Comparison of ENCODE assay signal across 9 cellular contexts in the genomic region with DNA sequence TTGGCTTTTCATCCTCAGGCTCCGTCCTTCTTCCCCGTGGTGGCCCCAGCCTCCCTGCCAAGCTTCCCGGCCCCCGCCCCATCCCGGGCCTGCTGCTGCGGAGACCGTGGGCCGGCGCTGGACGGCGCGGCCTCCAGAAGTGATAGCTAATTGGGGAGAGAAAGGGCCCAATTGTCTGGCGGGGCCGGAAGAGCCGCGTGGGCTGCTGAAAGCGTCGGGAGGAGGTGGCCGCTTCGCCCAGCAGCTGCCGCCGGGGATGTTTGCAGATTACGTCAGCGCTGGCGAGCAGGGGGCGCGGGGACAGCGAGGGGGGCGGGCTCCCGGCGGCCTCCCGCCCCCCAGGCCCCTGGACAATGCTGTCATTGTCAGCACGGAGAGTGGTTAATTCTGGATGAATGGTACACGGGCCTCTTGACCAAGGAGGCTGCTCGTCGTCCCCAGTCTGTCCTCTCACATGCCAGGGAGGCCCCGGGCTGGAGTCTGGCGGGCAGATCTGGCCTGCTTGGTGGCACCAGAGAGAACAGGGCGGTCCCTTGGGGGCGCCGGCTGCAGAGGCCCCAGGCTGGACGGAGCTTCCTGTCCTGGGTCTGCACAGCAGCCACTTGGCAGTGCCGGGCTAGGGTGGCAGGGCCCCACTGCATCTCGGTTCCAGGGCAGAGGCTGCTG. TPM values are rescaled to one million over a fixed set of nuclear protein-coding genes. Genes with fewer than 3 reads are reported as not detected.
DNase-seq lines count a peak whose midpoint lies in the region; ATAC-seq, FAIRE-seq and TF ChIP-seq lines count a peak whose summit lies in the region.
"Had no signal": no experiment of that assay in that cellular context is flagged by ENCODE, and none has a peak within 500 bp of the region (broad histone marks: within the 10 kb centered on the region; RNA-seq: fewer than 3 reads in every experiment).

No MANE protein-coding gene starts in this region.

- TF ChIP-seq CTCF in GM12878 (IDR thresholded peaks at IDR 0.05 in 2 of 3, conservative IDR thresholded peaks at IDR 0.05 in 1 of 3; ENCODE audit: control insufficient read depth in 2 of 3, extremely low read depth in 1 of 3, insufficient read depth in 1 of 3, low read depth in 3 of 3, low read length in 3 of 3) (no peak), tibial artery (IDR thresholded peaks at IDR 0.05) (no peak)

- no TSS peak for BruUV-seq in GM12878 (replicated peaks; lab: Mats Ljungman, UMichigan)

- H3K36me3 ChIP-seq in GM12878 (ENCODE audit: control insufficient read depth in 2 of 2, insufficient read depth in 2 of 2, low read length in 1 of 2) (no peaks in the 10 kb centered on the region), tibial artery (no peaks in the 10 kb centered on the region)

- H4K20me1 ChIP-seq in GM12878 (ENCODE audit: control insufficient read depth, insufficient read depth), result no peaks in the 10 kb centered on the region

- H2AFZ ChIP-seq in GM12878 (ENCODE audit: control insufficient read depth, low read depth, low read length), result no peak overlapping the region; the same call in 1 of the 2 replicates

- RAD21 ChIA-PET in GM12878 (lab: Charles Lee; ENCODE audit: unreplicated experiment), result interaction anchor here (0.7 to 2.9 kb wide), 6 partner anchors 9 to 485 kb away, joined by 3 to 27 read pairs (median 6); no protein-coding TSS in a partner anchor

- DNase-seq in NCI-H524 (lab: John Stamatoyannopoulos, UW) (peak; percentile 6 to 51), NCI-H524 treated with DMSO at 0.1 percent for 48 hours (lab: John Stamatoyannopoulos, UW) (no peak), GM12878 (ENCODE audit: low read depth, low spot score) (no peak), left lobe of liver (ENCODE audit: low spot score) (no peak), tibial artery (peak in 1 of 2 donors; percentile 73), HCEC 1CT (no peak)

- peak overlapping the region; percentile 76 for H3K27ac ChIP-seq in GM12878 (ENCODE audit: control insufficient read depth, insufficient read depth)
- peak overlapping the region; percentile 29 to 46 for H3K27ac ChIP-seq in tibial artery
- H3K27ac ChIP-seq: epithelial cell of prostate had no signal

- peak overlapping the region; percentile 57; the same call in 1 of the 2 replicates for H3K4me3 ChIP-seq in GM12878
- H3K4me3 ChIP-seq in tibial artery, result peak overlapping the region; percentile 27 to 38

- no peak for TF ChIP-seq RAD21 in GM12878 (IDR thresholded peaks at IDR 0.05; ENCODE audit: insufficient read depth, low read depth, low read length)

- WGBS in GM12878 (ENCODE audit: insufficient coverage, insufficient replicate concordance, low lambda C conversion rate, missing lambda C conversion rate), result 2% methylated on average over 27 of the region's 44 CpGs

- FAIRE-seq in GM12878 (lab: Jason Lieb, UNC), result no peak

- CTCF ChIA-PET in GM12878 (lab: Yijun Ruan, JAX), result interaction anchor here (0.6 to 2.7 kb wide), 4 partner anchors 9 to 530 kb away, joined by 4 to 11 read pairs (median 6); no protein-coding TSS in a partner anchor

- H3K9me3 ChIP-seq in GM12878 (replicated peaks; ENCODE audit: control insufficient read depth, insufficient read depth, low read length), result no peaks in the 10 kb centered on the region; the same call in 2 of the 3 replicates
- no peaks in the 10 kb centered on the region for H3K9me3 ChIP-seq in tibial artery

- H3K27me3 ChIP-seq in GM12878 (replicated peaks in 1 of 2; ENCODE audit: control insufficient read depth in 2 of 2, insufficient read depth in 2 of 2, low read length in 1 of 2) (no peaks in the 10 kb centered on the region), tibial artery (no peaks in the 10 kb centered on the region)

- in situ Hi-C loops in GM12878 (cut with MboI), result no loop called here

- H3K4me2 ChIP-seq in GM12878 (ENCODE audit: control insufficient read depth, insufficient read depth), result peak overlapping the region; percentile 73

- intact Hi-C loops in GM12878 (cut with micrococcal nuclease; ENCODE audit: unreplicated experiment), result no loop called here
- intact Hi-C loops in tibial artery (cut with DNase I; ENCODE audit: low total_unique reads), result no loop called here

- H3K79me2 ChIP-seq in GM12878 (ENCODE audit: control insufficient read depth, insufficient read depth, low read length), result peaks cover 5% of the 10 kb centered on the region

- peak overlapping the region; percentile 55; the same call in 1 of the 2 replicates for H3K9ac ChIP-seq in GM12878 (ENCODE audit: control insufficient read depth, insufficient read depth, low read length)

- peak; percentile 66 for ATAC-seq in GM12878
- ATAC-seq in left lobe of liver, result peak; percentile 30
- no peak for ATAC-seq in GM19452 (IDR thresholded peaks at IDR 0.05; ENCODE audit: unreplicated experiment)
- ATAC-seq in GM18498 (IDR thresholded peaks at IDR 0.05; ENCODE audit: unreplicated experiment), result no peak

- SMC1A ChIA-PET in GM12878 (lab: Charles Lee; ENCODE audit: uncharacterized antibody, unreplicated experiment), result interaction anchor here (0.7 to 5.5 kb wide), 5 partner anchors 9 to 204 kb away, joined by 3 to 35 read pairs (median 8); no protein-coding TSS in a partner anchor

- H3K4me1 ChIP-seq in GM12878 (ENCODE audit: control insufficient read depth, insufficient read depth, low read length) (peaks cover 32% of the 10 kb centered on the region), tibial artery (peaks cover 4 to 23% (median 15%) of the 10 kb centered on the region in 4 donors)

- no peak for TF ChIP-seq POLR2A in GM12878 (IDR thresholded peaks at IDR 0.05; ENCODE audit: low read depth, low read length)

- TF ChIP-seq EP300 in GM12878 (IDR thresholded peaks at IDR 0.05; ENCODE audit: borderline replicate concordance in 1 of 2, control insufficient read depth in 1 of 2, low read depth in 2 of 2, low read length in 2 of 2), result no peak

- POLR2A ChIA-PET in GM12878 (lab: Charles Lee), result interaction anchor here (0.8 to 3.3 kb wide), 7 partner anchors 9 to 140 kb away, joined by 3 to 32 read pairs (median 5); no protein-coding TSS in a partner anchor

TF ChIP-seq in GM12878, 131 proteins besides CTCF, POLR2A, EP300 and RAD21 (continues in another document):
- TF ChIP-seq LARP7 (IDR thresholded peaks at IDR 0.05) (no peak), IKZF2 (IDR thresholded peaks at IDR 0.05) (peak in 1 of 2 experiments; percentile 31; a peak in 1 of 4 replicates), IRF4 (IDR thresholded peaks at IDR 0.05; ENCODE audit: low read depth, low read length) (no peak), MEF2B (IDR thresholded peaks at IDR 0.05; ENCODE audit: partially characterized antibody, poor library complexity, severe bottlenecking) (peak; percentile 45), SUPT20H (IDR thresholded peaks at IDR 0.05; ENCODE audit: borderline replicate concordance, control insufficient read depth, low read depth, low read length) (no peak), TCF3 (IDR thresholded peaks at IDR 0.05; ENCODE audit: borderline replicate concordance, insufficient read depth, low read depth, low read length) (0 out of 2 replicates have a peak, but pooled peaks have one; percentile 61), KAT2A (conservative IDR thresholded peaks at IDR 0.05; ENCODE audit: control insufficient read depth, low read depth, low read length) (no peak), HCFC1 (IDR thresholded peaks at IDR 0.05; ENCODE audit: low read length) (no peak), CREB1 (IDR thresholded peaks at IDR 0.05; ENCODE audit: low read depth) (peak; percentile 54; the same call in 1 of the 2 replicates), BCL11A (IDR thresholded peaks at IDR 0.05; ENCODE audit: low read depth, low read length) (no peak), ZSCAN29 (IDR thresholded peaks at IDR 0.05) (no peak), CBFB (IDR thresholded peaks at IDR 0.05; ENCODE audit: low read depth) (no peak)
- TF ChIP-seq, protein P1, sequence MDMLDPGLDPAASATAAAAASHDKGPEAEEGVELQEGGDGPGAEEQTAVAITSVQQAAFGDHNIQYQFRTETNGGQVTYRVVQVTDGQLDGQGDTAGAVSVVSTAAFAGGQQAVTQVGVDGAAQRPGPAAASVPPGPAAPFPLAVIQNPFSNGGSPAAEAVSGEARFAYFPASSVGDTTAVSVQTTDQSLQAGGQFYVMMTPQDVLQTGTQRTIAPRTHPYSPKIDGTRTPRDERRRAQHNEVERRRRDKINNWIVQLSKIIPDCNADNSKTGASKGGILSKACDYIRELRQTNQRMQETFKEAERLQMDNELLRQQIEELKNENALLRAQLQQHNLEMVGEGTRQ (IDR thresholded peaks at IDR 0.05; ENCODE audit: borderline replicate concordance, low read depth, low read length), result no peak
- TF ChIP-seq, protein P2, sequence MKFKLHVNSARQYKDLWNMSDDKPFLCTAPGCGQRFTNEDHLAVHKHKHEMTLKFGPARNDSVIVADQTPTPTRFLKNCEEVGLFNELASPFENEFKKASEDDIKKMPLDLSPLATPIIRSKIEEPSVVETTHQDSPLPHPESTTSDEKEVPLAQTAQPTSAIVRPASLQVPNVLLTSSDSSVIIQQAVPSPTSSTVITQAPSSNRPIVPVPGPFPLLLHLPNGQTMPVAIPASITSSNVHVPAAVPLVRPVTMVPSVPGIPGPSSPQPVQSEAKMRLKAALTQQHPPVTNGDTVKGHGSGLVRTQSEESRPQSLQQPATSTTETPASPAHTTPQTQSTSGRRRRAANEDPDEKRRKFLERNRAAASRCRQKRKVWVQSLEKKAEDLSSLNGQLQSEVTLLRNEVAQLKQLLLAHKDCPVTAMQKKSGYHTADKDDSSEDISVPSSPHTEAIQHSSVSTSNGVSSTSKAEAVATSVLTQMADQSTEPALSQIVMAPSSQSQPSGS (IDR thresholded peaks at IDR 0.05; ENCODE audit: low read length), result peak; percentile 66; the same call in 1 of the 2 replicates

RNA-seq across cellular contexts. Expression of a gene that starts 1.6 kb away (rescaled TPM):
- 43.8 and 47.7 TPM in 2 replicates for total RNA-seq in GM12878 (2013; cell fraction: nucleolus; rRNA removed)
- 3.8 and 5.3 TPM in 2 replicates for total RNA-seq in GM12878 (2014; rRNA removed)
- 1.8 and 2.1 TPM in 2 replicates for total RNA-seq in GM12878 (2014; rRNA removed; fragmentation: Illumina TruSeq; extraction: Trizol)
- 2.8 and 3.5 TPM in 2 replicates for total RNA-seq in GM12878 (2021)
- polyA plus RNA-seq in GM12878 (2011; ENCODE audit: low read depth), result 2.6 TPM
- 3.1 and 5.0 TPM in 2 replicates for polyA plus RNA-seq in GM12878 (2011; rRNA removed)
- polyA plus RNA-seq in GM12878 (2011; cell fraction: cytosol; rRNA removed), result 6.9 and 8.4 TPM in 2 replicates
- 11.2 and 17.9 TPM in 2 replicates for polyA plus RNA-seq in GM12878 (2011; cell fraction: nucleus; rRNA removed)
- polyA plus RNA-seq in GM12878 (2012), result 4.0 and 5.9 TPM in 2 replicates
- polyA plus RNA-seq in GM12878 (2014; fragmentation: Illumina TruSeq; extraction: Trizol), result 0.95 and 1.4 TPM in 2 replicates
- polyA plus RNA-seq in GM12878 (2014; fragmentation: Nextera tagmentation; extraction: Ambion mirVana), result under 1 TPM in 1 of 2 experiments, not detected in 1; 0.15 TPM
- polyA plus RNA-seq in GM12878 (2014; rRNA removed), result 4.0 and 4.3 TPM in 2 replicates
- polyA plus RNA-seq in GM12878 (2016; fragmentation: Nextera tagmentation; extraction: Ambion mirVana), result under 1 TPM; 0.21 to 0.63 TPM
- 7.4 and 15.5 TPM in 2 replicates for polyA minus RNA-seq in GM12878 (2011; rRNA and poly(A)+ RNA removed)
- polyA minus RNA-seq in GM12878 (2011; cell fraction: cytosol; rRNA and poly(A)+ RNA removed), result 2.7 and 4.4 TPM in 2 replicates
- 7.4 and 7.9 TPM in 2 replicates for polyA minus RNA-seq in GM12878 (2011; cell fraction: nucleus; rRNA and poly(A)+ RNA removed)
- not detected for total RNA-seq in left lobe of liver

Comparison
In these comparisons a context has a peak if more than half of its experiments do, and no peak if none do; other contexts are left out.
1. DNase-seq: peak in NCI-H524 (2 of 2); none in NCI-H524 treated with DMSO at 0.1 percent for 48 hours (single experiment), GM12878 (single experiment), left lobe of liver (single experiment) and HCEC 1CT (single experiment).
2. ATAC-seq: peak in GM12878 (single experiment) and left lobe of liver (single experiment); none in GM19452 (single experiment) and GM18498 (single experiment).